ENCODE assay signal across 25 cellular contexts in genomic region chr18:464311-464659, GRCh38. TPM values are rescaled to one million over a fixed set of nuclear protein-coding genes. Genes with fewer than 3 reads are reported as not detected.
DNase-seq lines count a peak whose midpoint lies in the region; ATAC-seq and TF ChIP-seq lines count a peak whose summit lies in the region.
"Had no signal": no experiment of that assay in that cellular context is flagged by ENCODE, and none has a peak within 500 bp of the region (broad histone marks: within the 10 kb centered on the region; RNA-seq: fewer than 3 reads in every experiment).

No MANE protein-coding gene starts in this region.

- H3K27ac Mint-ChIP-seq in dendritic cell treated with granulocyte-macrophage colony-stimulating factor and Interleukin-4, amounts not matched to agents 40 ng/mL and 50 ng/mL, for 4 days: peak overlapping the region; percentile 52
- peak overlapping the region; percentile 71 for H3K27ac Mint-ChIP-seq in nephron progenitor cell
- no peak overlapping the region for H3K27ac Mint-ChIP-seq in activated CD8-positive, alpha-beta T cell treated with anti-CD3 and anti-CD28 coated beads, Interleukin-2, amount 10 ng/mL, durations not matched to agents 7 days and 5 days
- H3K27ac Mint-ChIP-seq: activated T-cell treated with anti-CD3 and anti-CD28 coated beads, Interleukin-2, amount 50 U/mL, for 72 hours; CD8-positive, alpha-beta memory T cell; naive B cell; stimulated activated effector memory CD8-positive, alpha-beta T cell treated with anti-CD3 and anti-CD28 coated beads, Interleukin-12 subunit alpha, Interleukin-12 subunit beta, amount 100 ng/mL, for 72 hours; T-helper 17 cell had no signal

- CTCF ChIA-PET in activated CD8-positive, alpha-beta T cell treated with anti-CD3 and anti-CD28 coated beads, Interleukin-2, amount 10 ng/mL, durations not matched to agents 7 days and 5 days (lab: Charles Lee): no interaction called here

- POLR2A ChIA-PET in activated CD8-positive, alpha-beta T cell treated with anti-CD3 and anti-CD28 coated beads, Interleukin-2, amount 10 ng/mL, durations not matched to agents 7 days and 5 days (lab: Charles Lee): no interaction called here

- intact Hi-C loops in dendritic cell treated with granulocyte-macrophage colony-stimulating factor and Interleukin-4, amounts not matched to agents 40 ng/mL and 50 ng/mL, for 4 days (cut with micrococcal nuclease): loop anchor here (5.0 kb wide), 1 partner anchor 33 kb away; no protein-coding TSS in a partner anchor

- ATAC-seq in HG03520 (IDR thresholded peaks at IDR 0.05; ENCODE audit: unreplicated experiment) (no peak), GM18868 (IDR thresholded peaks at IDR 0.05; ENCODE audit: unreplicated experiment) (no peak), HG03457 (IDR thresholded peaks at IDR 0.05; ENCODE audit: unreplicated experiment) (no peak)
- no peak for ATAC-seq in activated CD8-positive, alpha-beta T cell treated with anti-CD3 and anti-CD28 coated beads, Interleukin-2, amount 10 ng/mL, durations not matched to agents 7 days and 5 days
- ATAC-seq: activated T-cell treated with anti-CD3 and anti-CD28 coated beads, Interleukin-2, amount 50 U/mL, for 72 hours had no signal

- TF ChIP-seq CTCF in nephron progenitor cell (IDR thresholded peaks at IDR 0.05): no peak

- H3K36me3 Mint-ChIP-seq in dendritic cell treated with granulocyte-macrophage colony-stimulating factor and Interleukin-4, amounts not matched to agents 40 ng/mL and 50 ng/mL, for 4 days (ENCODE audit: low read depth): no peaks in the 10 kb centered on the region
- peaks cover 60% of the 10 kb centered on the region for H3K36me3 Mint-ChIP-seq in nephron progenitor cell (ENCODE audit: low read depth)
- no peaks in the 10 kb centered on the region for H3K36me3 Mint-ChIP-seq in activated CD8-positive, alpha-beta T cell treated with anti-CD3 and anti-CD28 coated beads, Interleukin-2, amount 10 ng/mL, durations not matched to agents 7 days and 5 days (ENCODE audit: low read depth)
- H3K36me3 Mint-ChIP-seq: activated naive CD4-positive, alpha-beta T cell treated with anti-CD3 and anti-CD28 coated beads, Interleukin-2, amount 50 U/mL, for 24 hours; CD8-positive, alpha-beta memory T cell; naive B cell; stimulated activated effector memory CD8-positive, alpha-beta T cell treated with anti-CD3 and anti-CD28 coated beads, Interleukin-12 subunit alpha, Interleukin-12 subunit beta, amount 100 ng/mL, for 72 hours had no signal

- DNase-seq in GDM1 (lab: John Stamatoyannopoulos, UW) (peak; percentile 31), NOMO-1 treated with dmso at 0.1 percent for 144 hours (lab: John Stamatoyannopoulos, UW; ENCODE audit: unreplicated experiment) (peak; percentile 74), nephron progenitor cell (no peak)
- DNase-seq in activated CD8-positive, alpha-beta T cell treated with anti-CD3 and anti-CD28 coated beads, Interleukin-2, amount 10 ng/mL, durations not matched to agents 7 days and 5 days: no peak
- DNase-seq: activated T-cell treated with anti-CD3 and anti-CD28 coated beads, Interleukin-2, amount 50 U/mL, for 72 hours; CD8-positive, alpha-beta memory T cell; DMS79; effector memory CD4-positive, alpha-beta T cell; esophagus squamous epithelium; HCEC 1CT; kidney glomerular epithelial cell; naive B cell; NCI-H1436; NCI-H2171; NCI-H526 treated with DMSO at 0.1 percent for 48 hours; SHP77; T-helper 17 cell had no signal

- peaks cover 29% of the 10 kb centered on the region for H3K4me1 Mint-ChIP-seq in dendritic cell treated with granulocyte-macrophage colony-stimulating factor and Interleukin-4, amounts not matched to agents 40 ng/mL and 50 ng/mL, for 4 days (ENCODE audit: low read depth)
- H3K4me1 Mint-ChIP-seq in nephron progenitor cell: peaks cover 72% of the 10 kb centered on the region
- no peaks in the 10 kb centered on the region for H3K4me1 Mint-ChIP-seq in activated CD8-positive, alpha-beta T cell treated with anti-CD3 and anti-CD28 coated beads, Interleukin-2, amount 10 ng/mL, durations not matched to agents 7 days and 5 days (ENCODE audit: low read depth)
- H3K4me1 Mint-ChIP-seq: activated naive CD4-positive, alpha-beta T cell treated with anti-CD3 and anti-CD28 coated beads, Interleukin-2, amount 50 U/mL, for 24 hours; CD8-positive, alpha-beta memory T cell; stimulated activated effector memory CD8-positive, alpha-beta T cell treated with anti-CD3 and anti-CD28 coated beads, Interleukin-12 subunit alpha, Interleukin-12 subunit beta, amount 100 ng/mL, for 72 hours; T-helper 17 cell had no signal

- H3K9me3 Mint-ChIP-seq in dendritic cell treated with granulocyte-macrophage colony-stimulating factor and Interleukin-4, amounts not matched to agents 40 ng/mL and 50 ng/mL, for 4 days: no peaks in the 10 kb centered on the region
- H3K9me3 Mint-ChIP-seq in nephron progenitor cell: peaks cover 30% of the 10 kb centered on the region
- no peaks in the 10 kb centered on the region for H3K9me3 Mint-ChIP-seq in activated CD8-positive, alpha-beta T cell treated with anti-CD3 and anti-CD28 coated beads, Interleukin-2, amount 10 ng/mL, durations not matched to agents 7 days and 5 days (ENCODE audit: insufficient read depth)
- H3K9me3 Mint-ChIP-seq: stimulated activated effector memory CD8-positive, alpha-beta T cell treated with anti-CD3 and anti-CD28 coated beads, Interleukin-12 subunit alpha, Interleukin-12 subunit beta, amount 100 ng/mL, for 72 hours had no signal

- no peak overlapping the region for H3K4me3 Mint-ChIP-seq in dendritic cell treated with granulocyte-macrophage colony-stimulating factor and Interleukin-4, amounts not matched to agents 40 ng/mL and 50 ng/mL, for 4 days
- H3K4me3 Mint-ChIP-seq in nephron progenitor cell: peak overlapping the region; percentile 20
- H3K4me3 Mint-ChIP-seq in activated CD8-positive, alpha-beta T cell treated with anti-CD3 and anti-CD28 coated beads, Interleukin-2, amount 10 ng/mL, durations not matched to agents 7 days and 5 days: no peak overlapping the region
- H3K4me3 Mint-ChIP-seq: activated naive CD4-positive, alpha-beta T cell treated with anti-CD3 and anti-CD28 coated beads, Interleukin-2, amount 50 U/mL, for 24 hours; activated T-cell treated with anti-CD3 and anti-CD28 coated beads, Interleukin-2, amount 50 U/mL, for 72 hours; CD8-positive, alpha-beta memory T cell; naive B cell; stimulated activated effector memory CD8-positive, alpha-beta T cell treated with anti-CD3 and anti-CD28 coated beads, Interleukin-12 subunit alpha, Interleukin-12 subunit beta, amount 100 ng/mL, for 72 hours; T-helper 17 cell had no signal

- H3K27me3 Mint-ChIP-seq in dendritic cell treated with granulocyte-macrophage colony-stimulating factor and Interleukin-4, amounts not matched to agents 40 ng/mL and 50 ng/mL, for 4 days: no peaks in the 10 kb centered on the region
- H3K27me3 Mint-ChIP-seq in nephron progenitor cell (ENCODE audit: low read depth, poor library complexity): no peaks in the 10 kb centered on the region
- peaks cover 22% of the 10 kb centered on the region for H3K27me3 Mint-ChIP-seq in activated CD8-positive, alpha-beta T cell treated with anti-CD3 and anti-CD28 coated beads, Interleukin-2, amount 10 ng/mL, durations not matched to agents 7 days and 5 days (ENCODE audit: low read depth)

RNA-seq across cellular contexts. Expression of gene COLEC12, which starts 36.2 kb away (rescaled TPM):
- not detected for total RNA-seq in activated CD8-positive, alpha-beta T cell treated with anti-CD3 and anti-CD28 coated beads, Interleukin-2, amount 10 ng/mL, durations not matched to agents 7 days and 5 days
- total RNA-seq: activated CD8-positive, alpha-beta memory T cell treated with anti-CD3 and anti-CD28 coated beads for 36 hours; OCI-LY7; T-helper 17 cell had no signal

Comparison
In these comparisons a context has a peak if more than half of its experiments do, and no peak if none do; other contexts are left out.
1. DNase-seq: peak in GDM1 (single experiment) and NOMO-1 treated with dmso at 0.1 percent for 144 hours (single experiment); none in nephron progenitor cell (single experiment) and activated CD8-positive, alpha-beta T cell treated with anti-CD3 and anti-CD28 coated beads, Interleukin-2, amount 10 ng/mL, durations not matched to agents 7 days and 5 days (single experiment).